ENCODE assay signal across 1 cellular context in genomic region chr9:107489687-107490605, GRCh38.
TF ChIP-seq lines count a peak whose summit lies in the region.

TSS of gene KLF4 (minus strand) at chr9:107489769. CDS start at chr9:107489172, 597 bp downstream.

TF ChIP-seq in GM12878, 131 proteins besides CTCF, POLR2A, EP300 and RAD21 (continued from another document):
- TF ChIP-seq ZBTB4 (CRISPR knock-in tag; IDR thresholded peaks at IDR 0.05) (no peak), NFIC (IDR thresholded peaks at IDR 0.05; ENCODE audit: low read depth, low read length) (no peak), CEBPB (IDR thresholded peaks at IDR 0.05; ENCODE audit: borderline replicate concordance in 1 of 2, low read depth in 2 of 2, low read length in 2 of 2) (no peak), E4F1 (IDR thresholded peaks at IDR 0.05; ENCODE audit: borderline replicate concordance, partially characterized antibody) (no peak), TCF12 (IDR thresholded peaks at IDR 0.05; ENCODE audit: low read depth, low read length) (peak; percentile 2; the same call in 1 of the 2 replicates), ZNF384 (IDR thresholded peaks at IDR 0.05; ENCODE audit: borderline replicate concordance, low read depth, low read length) (no peak), ASH2L (IDR thresholded peaks at IDR 0.05; ENCODE audit: borderline replicate concordance, low read depth) (no peak), EGR1 (IDR thresholded peaks at IDR 0.05; ENCODE audit: borderline replicate concordance in 1 of 2, low read depth in 2 of 2, low read length in 2 of 2) (0 out of 3 replicates have a peak, but pooled peaks of 1 of the 2 experiments have one; percentile 27), BCL3 (IDR thresholded peaks at IDR 0.05; ENCODE audit: borderline replicate concordance, insufficient read depth, low read depth, low read length, poor library complexity, severe bottlenecking) (no peak), DPF2 (IDR thresholded peaks at IDR 0.05) (peak; percentile 64; the same call in 1 of the 2 replicates), MEF2A (IDR thresholded peaks at IDR 0.05; ENCODE audit: insufficient read depth, low read depth, low read length) (no peak), ZSCAN29 (IDR thresholded peaks at IDR 0.05) (no peak), NFXL1 (IDR thresholded peaks at IDR 0.05; ENCODE audit: borderline replicate concordance) (no peak), RELA (IDR thresholded peaks at IDR 0.05; ENCODE audit: borderline replicate concordance, partially characterized antibody) (no peak), SIX5 (IDR thresholded peaks at IDR 0.05; ENCODE audit: low read depth, low read length, severe bottlenecking) (no peak), IKZF1 (conservative IDR thresholded peaks at IDR 0.05) (no peak), SMARCA5 (IDR thresholded peaks at IDR 0.05) (no peak), YBX1 (IDR thresholded peaks at IDR 0.05) (no peak), CBFB (IDR thresholded peaks at IDR 0.05; ENCODE audit: low read depth) (no peak), TBL1XR1 (IDR thresholded peaks at IDR 0.05; ENCODE audit: low read depth, low read length) (no peak), SP1 (IDR thresholded peaks at IDR 0.05; ENCODE audit: low read depth, low read length) (no peak), FOXM1 (IDR thresholded peaks at IDR 0.05; ENCODE audit: low read depth, low read length) (no peak), MAX (IDR thresholded peaks at IDR 0.05; ENCODE audit: low read depth, low read length) (no peak), NR2C1 (IDR thresholded peaks at IDR 0.05) (no peak), CEBPZ (IDR thresholded peaks at IDR 0.05; ENCODE audit: low read depth, low read length) (no peak), CUX1 (IDR thresholded peaks at IDR 0.05; ENCODE audit: insufficient replicate concordance, low read depth, low read length) (no peak)
